Comparison of ENCODE assay signal across 1 cellular context in the genomic region with DNA sequence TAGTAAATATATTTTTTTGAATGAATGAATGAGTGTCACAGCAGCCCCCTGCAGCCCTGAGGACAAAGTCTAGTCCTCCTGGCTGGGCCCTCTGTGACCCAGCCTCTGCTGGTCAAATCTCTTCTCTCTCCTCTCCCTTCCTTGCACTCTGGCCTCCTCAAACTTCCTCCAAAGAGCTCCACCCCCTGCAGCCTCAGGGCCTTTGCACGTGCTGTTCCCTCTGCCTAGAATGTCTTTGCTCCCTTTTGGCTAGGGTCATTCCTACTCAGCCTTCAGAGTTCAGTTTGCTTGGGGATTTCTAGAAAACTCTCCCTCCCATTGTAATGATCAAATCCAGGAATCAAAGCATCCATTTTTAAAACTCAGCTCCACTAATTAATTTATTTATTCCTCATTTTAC.
A peak's percentile ranks its signal among the peaks of the same experiment; 100 is the strongest.
TF ChIP-seq lines count a peak whose summit lies in the region.

No MANE protein-coding gene starts in this region.

TF ChIP-seq in H1, 55 proteins besides CTCF, POLR2A, EP300 and RAD21:
- TF ChIP-seq KDM1A (IDR thresholded peaks at IDR 0.05; ENCODE audit: borderline replicate concordance, low read length) (peak; percentile 54; the same call in 1 of the 2 replicates), SAP30 (IDR thresholded peaks at IDR 0.05; ENCODE audit: insufficient read depth, insufficient replicate concordance, low read length) (no peak)
- TF ChIP-seq, protein P1, sequence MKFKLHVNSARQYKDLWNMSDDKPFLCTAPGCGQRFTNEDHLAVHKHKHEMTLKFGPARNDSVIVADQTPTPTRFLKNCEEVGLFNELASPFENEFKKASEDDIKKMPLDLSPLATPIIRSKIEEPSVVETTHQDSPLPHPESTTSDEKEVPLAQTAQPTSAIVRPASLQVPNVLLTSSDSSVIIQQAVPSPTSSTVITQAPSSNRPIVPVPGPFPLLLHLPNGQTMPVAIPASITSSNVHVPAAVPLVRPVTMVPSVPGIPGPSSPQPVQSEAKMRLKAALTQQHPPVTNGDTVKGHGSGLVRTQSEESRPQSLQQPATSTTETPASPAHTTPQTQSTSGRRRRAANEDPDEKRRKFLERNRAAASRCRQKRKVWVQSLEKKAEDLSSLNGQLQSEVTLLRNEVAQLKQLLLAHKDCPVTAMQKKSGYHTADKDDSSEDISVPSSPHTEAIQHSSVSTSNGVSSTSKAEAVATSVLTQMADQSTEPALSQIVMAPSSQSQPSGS (IDR thresholded peaks at IDR 0.05; ENCODE audit: low read length): no peak
